1 cellular context compared by ENCODE assay signal in genomic region chr17:7019839-7020519, GRCh38.
TF ChIP-seq lines count a peak whose summit lies in the region.

No MANE protein-coding gene starts in this region.

TF ChIP-seq in HepG2, 621 proteins besides CTCF, POLR2A, EP300 and RAD21 (continued from another document):
- TF ChIP-seq, protein P1, sequence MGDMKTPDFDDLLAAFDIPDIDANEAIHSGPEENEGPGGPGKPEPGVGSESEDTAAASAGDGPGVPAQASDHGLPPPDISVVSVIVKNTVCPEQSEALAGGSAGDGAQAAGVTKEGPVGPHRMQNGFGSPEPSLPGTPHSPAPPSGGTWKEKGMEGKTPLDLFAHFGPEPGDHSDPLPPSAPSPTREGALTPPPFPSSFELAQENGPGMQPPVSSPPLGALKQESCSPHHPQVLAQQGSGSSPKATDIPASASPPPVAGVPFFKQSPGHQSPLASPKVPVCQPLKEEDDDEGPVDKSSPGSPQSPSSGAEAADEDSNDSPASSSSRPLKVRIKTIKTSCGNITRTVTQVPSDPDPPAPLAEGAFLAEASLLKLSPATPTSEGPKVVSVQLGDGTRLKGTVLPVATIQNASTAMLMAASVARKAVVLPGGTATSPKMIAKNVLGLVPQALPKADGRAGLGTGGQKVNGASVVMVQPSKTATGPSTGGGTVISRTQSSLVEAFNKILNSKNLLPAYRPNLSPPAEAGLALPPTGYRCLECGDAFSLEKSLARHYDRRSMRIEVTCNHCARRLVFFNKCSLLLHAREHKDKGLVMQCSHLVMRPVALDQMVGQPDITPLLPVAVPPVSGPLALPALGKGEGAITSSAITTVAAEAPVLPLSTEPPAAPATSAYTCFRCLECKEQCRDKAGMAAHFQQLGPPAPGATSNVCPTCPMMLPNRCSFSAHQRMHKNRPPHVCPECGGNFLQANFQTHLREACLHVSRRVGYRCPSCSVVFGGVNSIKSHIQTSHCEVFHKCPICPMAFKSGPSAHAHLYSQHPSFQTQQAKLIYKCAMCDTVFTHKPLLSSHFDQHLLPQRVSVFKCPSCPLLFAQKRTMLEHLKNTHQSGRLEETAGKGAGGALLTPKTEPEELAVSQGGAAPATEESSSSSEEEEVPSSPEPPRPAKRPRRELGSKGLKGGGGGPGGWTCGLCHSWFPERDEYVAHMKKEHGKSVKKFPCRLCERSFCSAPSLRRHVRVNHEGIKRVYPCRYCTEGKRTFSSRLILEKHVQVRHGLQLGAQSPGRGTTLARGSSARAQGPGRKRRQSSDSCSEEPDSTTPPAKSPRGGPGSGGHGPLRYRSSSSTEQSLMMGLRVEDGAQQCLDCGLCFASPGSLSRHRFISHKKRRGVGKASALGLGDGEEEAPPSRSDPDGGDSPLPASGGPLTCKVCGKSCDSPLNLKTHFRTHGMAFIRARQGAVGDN (CRISPR knock-in tag; IDR thresholded peaks at IDR 0.05): peak; percentile 34; the same call in 1 of the 2 replicates
- TF ChIP-seq, protein P2, sequence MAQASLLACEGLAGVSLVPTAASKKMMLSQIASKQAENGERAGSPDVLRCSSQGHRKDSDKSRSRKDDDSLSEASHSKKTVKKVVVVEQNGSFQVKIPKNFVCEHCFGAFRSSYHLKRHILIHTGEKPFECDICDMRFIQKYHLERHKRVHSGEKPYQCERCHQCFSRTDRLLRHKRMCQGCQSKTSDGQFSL (CRISPR knock-in tag; IDR thresholded peaks at IDR 0.05): peak; percentile 93
- TF ChIP-seq ELK4 (CRISPR knock-in tag; IDR thresholded peaks at IDR 0.05; ENCODE audit: borderline replicate concordance): no peak
- no peak for TF ChIP-seq ZNF761 (CRISPR knock-in tag; conservative IDR thresholded peaks at IDR 0.05)
- no peak for TF ChIP-seq DNMT3B (CRISPR knock-in tag; conservative IDR thresholded peaks at IDR 0.05)
- TF ChIP-seq ZNF383 (CRISPR knock-in tag; IDR thresholded peaks at IDR 0.05; ENCODE audit: borderline replicate concordance): no peak
- no peak for TF ChIP-seq SP4 (CRISPR knock-in tag; IDR thresholded peaks at IDR 0.05)
- TF ChIP-seq MED8 (CRISPR knock-in tag; IDR thresholded peaks at IDR 0.05; ENCODE audit: insufficient replicate concordance): no peak
- TF ChIP-seq TGIF2 (CRISPR knock-in tag; IDR thresholded peaks at IDR 0.05): no peak
- TF ChIP-seq, protein P3, sequence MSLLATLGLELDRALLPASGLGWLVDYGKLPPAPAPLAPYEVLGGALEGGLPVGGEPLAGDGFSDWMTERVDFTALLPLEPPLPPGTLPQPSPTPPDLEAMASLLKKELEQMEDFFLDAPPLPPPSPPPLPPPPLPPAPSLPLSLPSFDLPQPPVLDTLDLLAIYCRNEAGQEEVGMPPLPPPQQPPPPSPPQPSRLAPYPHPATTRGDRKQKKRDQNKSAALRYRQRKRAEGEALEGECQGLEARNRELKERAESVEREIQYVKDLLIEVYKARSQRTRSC (CRISPR knock-in tag; IDR thresholded peaks at IDR 0.05; ENCODE audit: low read depth): no peak
- no peak for TF ChIP-seq ZNF766 (CRISPR knock-in tag; IDR thresholded peaks at IDR 0.05; ENCODE audit: borderline replicate concordance)
- TF ChIP-seq ZNF674 (CRISPR knock-in tag; IDR thresholded peaks at IDR 0.05; ENCODE audit: low read depth): no peak
- no peak for TF ChIP-seq ZNF18 (CRISPR knock-in tag; IDR thresholded peaks at IDR 0.05; ENCODE audit: insufficient replicate concordance)
- 0 out of 2 replicates have a peak, but pooled peaks have one; percentile 17 for TF ChIP-seq MTA1 (CRISPR knock-in tag; IDR thresholded peaks at IDR 0.05; ENCODE audit: borderline replicate concordance)
- TF ChIP-seq ZNF746 (CRISPR knock-in tag; IDR thresholded peaks at IDR 0.05): 0 out of 2 replicates have a peak, but pooled peaks have one; percentile 35
- TF ChIP-seq NR2F2 (IDR thresholded peaks at IDR 0.05; ENCODE audit: borderline replicate concordance, low read depth): no peak
- TF ChIP-seq, protein P4, sequence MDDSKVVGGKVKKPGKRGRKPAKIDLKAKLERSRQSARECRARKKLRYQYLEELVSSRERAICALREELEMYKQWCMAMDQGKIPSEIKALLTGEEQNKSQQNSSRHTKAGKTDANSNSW (CRISPR knock-in tag; IDR thresholded peaks at IDR 0.05; ENCODE audit: borderline replicate concordance): no peak
- TF ChIP-seq ZNF775 (CRISPR knock-in tag; IDR thresholded peaks at IDR 0.05; ENCODE audit: borderline replicate concordance): no peak
- TF ChIP-seq FLYWCH1 (CRISPR knock-in tag; IDR thresholded peaks at IDR 0.05): no peak
- no peak for TF ChIP-seq ZNF558 (CRISPR knock-in tag; IDR thresholded peaks at IDR 0.05; ENCODE audit: borderline replicate concordance)
- peak; percentile 44; the same call in 1 of the 2 replicates for TF ChIP-seq HIVEP1 (CRISPR knock-in tag; IDR thresholded peaks at IDR 0.05)
- peak; percentile 99 for TF ChIP-seq ZFAT (CRISPR knock-in tag; conservative IDR thresholded peaks at IDR 0.05)
- no peak for TF ChIP-seq BCLAF1 (IDR thresholded peaks at IDR 0.05)
- no peak for TF ChIP-seq SRSF4 (IDR thresholded peaks at IDR 0.05; ENCODE audit: low read depth, low read length, poor library complexity, severe bottlenecking)
- no peak for TF ChIP-seq ZNF510 (CRISPR knock-in tag; IDR thresholded peaks at IDR 0.05; ENCODE audit: low read depth)
- TF ChIP-seq, protein P5, sequence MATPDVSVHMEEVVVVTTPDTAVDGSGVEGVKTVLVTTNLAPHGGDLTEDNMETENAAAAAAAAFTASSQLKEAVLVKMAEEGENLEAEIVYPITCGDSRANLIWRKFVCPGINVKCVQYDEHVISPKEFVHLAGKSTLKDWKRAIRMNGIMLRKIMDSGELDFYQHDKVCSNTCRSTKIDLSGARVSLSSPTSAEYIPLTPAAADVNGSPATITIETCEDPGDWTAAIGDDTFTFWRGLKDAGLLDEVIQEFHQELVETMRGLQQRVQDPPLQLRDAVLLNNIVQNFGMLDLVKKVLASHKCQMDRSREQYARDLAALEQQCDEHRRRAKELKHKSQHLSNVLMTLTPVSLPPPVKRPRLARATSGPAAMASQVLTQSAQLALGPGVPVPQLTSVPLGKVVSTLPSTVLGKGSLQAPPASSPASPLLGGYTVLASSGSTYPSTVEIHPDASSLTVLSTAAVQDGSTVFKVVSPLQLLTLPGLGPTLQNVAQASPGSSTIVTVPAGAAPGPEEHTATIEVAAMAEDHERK (CRISPR knock-in tag; IDR thresholded peaks at IDR 0.05; ENCODE audit: low read depth): no peak
- TF ChIP-seq HOXA3 (CRISPR knock-in tag; IDR thresholded peaks at IDR 0.05): 0 out of 2 replicates have a peak, but pooled peaks have one; percentile 18
- TF ChIP-seq SMC3 (IDR thresholded peaks at IDR 0.05; ENCODE audit: low read length): no peak
- TF ChIP-seq, protein P6, sequence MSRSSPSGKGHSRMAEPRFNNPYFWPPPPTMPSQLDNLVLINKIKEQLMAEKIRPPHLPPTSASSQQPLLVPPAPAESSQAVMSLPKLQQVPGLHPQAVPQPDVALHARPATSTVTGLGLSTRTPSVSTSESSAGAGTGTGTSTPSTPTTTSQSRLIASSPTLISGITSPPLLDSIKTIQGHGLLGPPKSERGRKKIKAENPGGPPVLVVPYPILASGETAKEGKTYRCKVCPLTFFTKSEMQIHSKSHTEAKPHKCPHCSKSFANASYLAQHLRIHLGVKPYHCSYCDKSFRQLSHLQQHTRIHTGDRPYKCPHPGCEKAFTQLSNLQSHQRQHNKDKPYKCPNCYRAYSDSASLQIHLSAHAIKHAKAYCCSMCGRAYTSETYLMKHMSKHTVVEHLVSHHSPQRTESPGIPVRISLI (CRISPR knock-in tag; IDR thresholded peaks at IDR 0.05; ENCODE audit: borderline replicate concordance): peak; percentile 41; the same call in 1 of the 2 replicates
- no peak for TF ChIP-seq ZNF790 (CRISPR knock-in tag; IDR thresholded peaks at IDR 0.05; ENCODE audit: borderline replicate concordance)
- TF ChIP-seq, protein P7, sequence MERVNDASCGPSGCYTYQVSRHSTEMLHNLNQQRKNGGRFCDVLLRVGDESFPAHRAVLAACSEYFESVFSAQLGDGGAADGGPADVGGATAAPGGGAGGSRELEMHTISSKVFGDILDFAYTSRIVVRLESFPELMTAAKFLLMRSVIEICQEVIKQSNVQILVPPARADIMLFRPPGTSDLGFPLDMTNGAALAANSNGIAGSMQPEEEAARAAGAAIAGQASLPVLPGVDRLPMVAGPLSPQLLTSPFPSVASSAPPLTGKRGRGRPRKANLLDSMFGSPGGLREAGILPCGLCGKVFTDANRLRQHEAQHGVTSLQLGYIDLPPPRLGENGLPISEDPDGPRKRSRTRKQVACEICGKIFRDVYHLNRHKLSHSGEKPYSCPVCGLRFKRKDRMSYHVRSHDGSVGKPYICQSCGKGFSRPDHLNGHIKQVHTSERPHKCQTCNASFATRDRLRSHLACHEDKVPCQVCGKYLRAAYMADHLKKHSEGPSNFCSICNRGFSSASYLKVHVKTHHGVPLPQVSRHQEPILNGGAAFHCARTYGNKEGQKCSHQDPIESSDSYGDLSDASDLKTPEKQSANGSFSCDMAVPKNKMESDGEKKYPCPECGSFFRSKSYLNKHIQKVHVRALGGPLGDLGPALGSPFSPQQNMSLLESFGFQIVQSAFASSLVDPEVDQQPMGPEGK (CRISPR knock-in tag; IDR thresholded peaks at IDR 0.05): peak; percentile 70
- peak; percentile 25; the same call in 1 of the 2 replicates for TF ChIP-seq SAP130 (CRISPR knock-in tag; IDR thresholded peaks at IDR 0.05; ENCODE audit: low read depth)
- TF ChIP-seq KAT7 (CRISPR knock-in tag; IDR thresholded peaks at IDR 0.05; ENCODE audit: borderline replicate concordance): no peak
- no peak for TF ChIP-seq RERE (CRISPR knock-in tag; IDR thresholded peaks at IDR 0.05; ENCODE audit: low read depth)
- no peak for TF ChIP-seq ZFP1 (CRISPR knock-in tag; IDR thresholded peaks at IDR 0.05)
- TF ChIP-seq ZBTB8A (CRISPR knock-in tag; IDR thresholded peaks at IDR 0.05; ENCODE audit: borderline replicate concordance, low read depth): no peak
- TF ChIP-seq SOX5 (CRISPR knock-in tag; IDR thresholded peaks at IDR 0.05; ENCODE audit: borderline replicate concordance): no peak
